In genomic region chr5:67921004-67921601, GRCh38 we compare ENCODE assay signal across 20 cellular contexts.
"Had no signal": no experiment of that assay in that cellular context is flagged by ENCODE, and none has a peak within 500 bp of the region (broad histone marks: within the 10 kb centered on the region; RNA-seq: fewer than 3 reads in every experiment).

No MANE protein-coding gene starts in this region.

- H3K4me3 ChIP-seq: adrenal gland, pancreas, tibial artery, vagina had no signal

- H3K27ac ChIP-seq: adrenal gland, neutrophil, pancreas, tibial artery, vagina, WERI-Rb-1 had no signal

- H3K36me3 Mint-ChIP-seq: immature natural killer cell had no signal

- DNase-seq: activated CD4-positive, alpha-beta T cell treated with anti-CD3 and anti-CD28 coated beads, Interleukin-2, amount 50 U/mL, for 4 hours; activated gamma-delta T cell treated with Interleukin-2 at 50 U/mL for 16 hours; adrenal gland; caudate nucleus; erythroblast; immature natural killer cell; kidney glomerular epithelial cell; left ventricle myocardium superior; pancreas; stimulated activated CD4-positive, alpha-beta T cell treated with anti-CD3 and anti-CD28 coated beads, Interleukin-12 subunit alpha, Interleukin-12 subunit beta, amount 100 ng/mL, for 4 hours; stimulated activated CD4-positive, alpha-beta T cell treated with anti-CD3 and anti-CD28 coated beads, Interleukin-1b, Interleukin-23, amount 100 ng/mL, for 48 hours; stimulated activated naive CD4-positive, alpha-beta T cell treated with Interleukin-2 at 50 U/mL for 16 hours; substantia nigra; T-helper 17 cell; tibial artery; WERI-Rb-1 had no signal

- H3K4me3 Mint-ChIP-seq: immature natural killer cell; natural killer cell treated with Interleukin-12 subunit alpha and Interleukin-12 subunit beta and Interleukin-15 and Interleukin-18, amount 100 ng/mL, for 72 hours; T-helper 17 cell had no signal

- ATAC-seq: activated naive CD4-positive, alpha-beta T cell treated with anti-CD3 and anti-CD28 coated beads, Interleukin-2, amount 50 U/mL, for 72 hours; left ventricle myocardium superior; natural killer cell treated with Interleukin-12 subunit alpha and Interleukin-12 subunit beta and Interleukin-15 and Interleukin-18, amount 100 ng/mL, for 72 hours; pancreas; T-helper 17 cell had no signal

- H3K27ac Mint-ChIP-seq: activated naive CD4-positive, alpha-beta T cell treated with anti-CD3 and anti-CD28 coated beads, Interleukin-2, amount 50 U/mL, for 72 hours; immature natural killer cell; natural killer cell treated with Interleukin-12 subunit alpha and Interleukin-12 subunit beta and Interleukin-15 and Interleukin-18, amount 100 ng/mL, for 72 hours; T-helper 17 cell had no signal

- H3K27me3 ChIP-seq: adrenal gland, neutrophil, pancreas, tibial artery, vagina had no signal

- H3K4me1 Mint-ChIP-seq: immature natural killer cell, T-helper 17 cell had no signal

- H3K4me1 ChIP-seq: adrenal gland, pancreas, tibial artery, vagina had no signal
